ENCODE assay signal across 7 cellular contexts in genomic region chrX:87968118-87968517, GRCh38.
"Had no signal": no experiment of that assay in that cellular context is flagged by ENCODE, and none has a peak within 500 bp of the region (broad histone marks: within the 10 kb centered on the region; RNA-seq: fewer than 3 reads in every experiment).

No MANE protein-coding gene starts in this region.

- FAIRE-seq: H1, H54, HTR-8/SVneo had no signal

- H3K4me3 ChIP-seq: GM23338 had no signal

- ATAC-seq: GM23338 had no signal

- DNase-seq: H9, HCEC 1CT, KBM-7 had no signal

- H2AFZ ChIP-seq: GM23338 had no signal

- H3K4me2 ChIP-seq: GM23338 had no signal
